ENCODE assay signal across 34 cellular contexts in the genomic region with DNA sequence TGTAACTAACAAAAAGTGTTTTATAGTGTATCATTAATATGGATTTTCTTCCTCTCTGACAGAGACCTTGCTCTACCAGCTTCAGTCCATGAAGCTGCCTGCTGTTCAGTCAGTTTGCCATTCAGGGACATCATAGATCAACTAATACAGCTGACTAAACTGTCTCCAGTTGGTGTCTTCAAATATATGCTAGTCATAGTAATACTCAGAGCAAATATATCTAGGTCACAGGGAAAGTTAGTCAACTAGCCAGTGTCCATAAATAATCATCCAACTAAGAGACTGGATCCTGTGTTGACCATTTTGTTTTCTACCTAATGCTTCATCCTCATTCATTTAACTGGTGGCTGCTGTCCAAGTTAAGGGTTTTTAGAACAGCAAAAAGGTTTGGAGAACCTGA.
"Had no signal": no experiment of that assay in that cellular context is flagged by ENCODE, and none has a peak within 500 bp of the region (broad histone marks: within the 10 kb centered on the region; RNA-seq: fewer than 3 reads in every experiment).

No MANE protein-coding gene starts in this region.

- H3K9me3 ChIP-seq: MG63 had no signal

- DNase-seq: Karpas-422, Kasumi-1, KG1, MG63, MM.1S, MV-4-11, NCI-H1048, NCI-H1092, NCI-H1092 treated with DMSO at 0.1 percent for 48 hours, NCI-H1105, NCI-H1105 treated with DMSO at 0.1 percent for 48 hours, NCI-H1417, NCI-H1417 treated with DMSO at 0.1 percent for 48 hours, NCI-H1436, NCI-H1436 treated with DMSO at 0.1 percent for 48 hours, NCI-H146, NCI-H1694, NCI-H1694 treated with DMSO at 0.1 percent for 48 hours, NCI-H187, NCI-H187 treated with DMSO at 0.1 percent for 48 hours, NCI-H1930, NCI-H2029, NCI-H2029 treated with DMSO at 0.1 percent for 48 hours, NCI-H2081, NCI-H2081 treated with DMSO at 0.1 percent for 48 hours, NCI-H2107, NCI-H2171, NCI-H2171 treated with DMSO at 0.1 percent for 48 hours, NCI-H226, NCI-H345, NCI-H446, NCI-H446 treated with DMSO at 0.1 percent for 48 hours, NCI-H510A had no signal

- H3K9ac ChIP-seq: KMS-11 had no signal

- H3K36me3 ChIP-seq: MG63 had no signal

- H3K4me3 ChIP-seq: MG63 had no signal

- H3K27ac ChIP-seq: KMS-11 had no signal

- H3K4me2 ChIP-seq: KMS-11 had no signal
